In the genomic region with DNA sequence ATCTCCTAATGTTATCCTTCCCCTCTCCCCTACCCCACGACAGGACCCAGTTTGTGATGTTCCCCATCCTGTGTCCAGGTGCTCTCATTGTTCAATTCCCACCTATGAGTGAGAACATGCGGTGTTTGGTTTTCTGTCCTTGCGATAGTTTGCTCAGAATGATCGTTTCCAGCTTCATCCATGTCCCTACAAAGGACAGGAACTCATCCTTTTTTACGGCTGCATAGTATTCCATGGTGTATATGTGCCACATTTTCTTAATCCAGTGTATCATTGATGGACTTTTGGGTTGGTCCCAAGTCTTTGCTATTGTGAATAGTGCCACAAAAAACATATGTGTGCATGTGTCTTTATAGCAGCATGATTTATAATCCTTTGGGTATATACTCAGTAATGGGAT, we compare ENCODE assay signal across 5 cellular contexts. TPM values are rescaled to one million over a fixed set of nuclear protein-coding genes. Genes with fewer than 3 reads are reported as not detected.
"Had no signal": no experiment of that assay in that cellular context is flagged by ENCODE, and none has a peak within 500 bp of the region (broad histone marks: within the 10 kb centered on the region; RNA-seq: fewer than 3 reads in every experiment).

No MANE protein-coding gene starts in this region.

RNA-seq across cellular contexts. Expression of gene LRP2, which starts 54.0 kb away (rescaled TPM):
- total RNA-seq: ascending aorta, bronchial epithelial cell, chondrocyte had no signal
- polyA plus RNA-seq: adrenal gland, aorta had no signal
